In the genomic region with DNA sequence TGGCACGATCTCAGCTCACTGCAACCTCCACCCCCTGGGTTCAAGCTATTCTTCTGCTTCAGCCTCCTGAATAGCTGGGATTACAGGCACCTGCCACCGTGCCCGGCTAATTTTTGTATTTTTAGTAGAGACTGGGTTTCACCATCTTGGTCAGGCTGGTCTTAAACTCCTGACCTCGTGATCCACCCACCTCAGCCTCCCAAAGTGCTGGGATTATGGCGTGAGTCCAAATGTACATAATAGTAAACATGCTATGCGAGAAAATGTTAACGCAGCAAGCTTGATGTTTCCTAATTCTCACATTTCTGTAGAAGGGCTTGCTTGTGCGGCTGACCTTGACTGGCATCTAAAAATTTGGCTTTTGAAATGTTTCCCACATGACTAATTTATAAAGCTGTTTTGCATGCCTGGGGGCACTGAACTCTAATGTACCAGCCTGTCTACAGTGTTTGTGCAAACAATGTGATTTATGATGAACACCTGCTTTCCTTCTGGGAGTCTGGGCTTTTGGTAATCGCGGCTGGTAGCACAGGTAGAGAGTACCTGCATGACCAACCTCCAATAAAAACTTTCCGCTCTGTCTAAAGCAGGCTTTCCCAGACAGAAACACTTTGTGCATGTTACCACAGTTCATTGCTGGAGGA, we compare ENCODE assay signal across 13 cellular contexts.
A peak's percentile ranks its signal among the peaks of the same experiment; 100 is the strongest.
DNase-seq lines count a peak whose midpoint lies in the region; ATAC-seq lines count a peak whose summit lies in the region.
"Had no signal": no experiment of that assay in that cellular context is flagged by ENCODE, and none has a peak within 500 bp of the region (broad histone marks: within the 10 kb centered on the region; RNA-seq: fewer than 3 reads in every experiment).

No MANE protein-coding gene starts in this region.

- DNase-seq in COR-L47 (lab: John Stamatoyannopoulos, UW) = peak; percentile 78
- peak; percentile 50 to 96 (median 81) for DNase-seq in NCI-H1417 (lab: John Stamatoyannopoulos, UW)
- peak; percentile 4 to 36 for DNase-seq in SJCRH30
- peak; percentile 21 for DNase-seq in kidney glomerular epithelial cell (lab: John Stamatoyannopoulos, UW)
- no peak for DNase-seq in activated naive CD4-positive, alpha-beta T cell treated with anti-CD3 and anti-CD28 coated beads for 36 hours
- DNase-seq in activated CD8-positive, alpha-beta memory T cell treated with anti-CD3 and anti-CD28 coated beads, Interleukin-2, amount 50 U/mL, for 4 hours = no peak
- no peak for DNase-seq in putamen (ENCODE audit: low spot score)
- DNase-seq: immature natural killer cell; stimulated activated CD4-positive, alpha-beta T cell treated with anti-CD3 and anti-CD28 coated beads, Interleukin-4, amount 100 ng/mL, for 24 hours; stimulated activated naive B cell treated with anti-CD40 and anti-IgM and Interleukin-4, amounts not matched to agents 10 μg/mL and 1 μg/mL and 100 μg/mL, for 72 hours; uterus had no signal

- H3K4me1 Mint-ChIP-seq in activated naive CD4-positive, alpha-beta T cell treated with anti-CD3 and anti-CD28 coated beads for 36 hours (ENCODE audit: low read depth) = no peaks in the 10 kb centered on the region
- H3K4me1 Mint-ChIP-seq: immature natural killer cell; stimulated activated naive B cell treated with anti-CD40 and anti-IgM and Interleukin-4, amounts not matched to agents 10 μg/mL and 1 μg/mL and 100 μg/mL, for 72 hours had no signal

- CTCF ChIA-PET in activated naive CD4-positive, alpha-beta T cell treated with anti-CD3 and anti-CD28 coated beads for 36 hours (lab: Charles Lee) = no interaction called here

- H3K9me3 Mint-ChIP-seq in activated naive CD4-positive, alpha-beta T cell treated with anti-CD3 and anti-CD28 coated beads for 36 hours = peaks cover 14% of the 10 kb centered on the region

- H3K36me3 ChIP-seq in SJCRH30 = no peaks in the 10 kb centered on the region
- H3K36me3 ChIP-seq: uterus had no signal

- no peaks in the 10 kb centered on the region for H3K27me3 ChIP-seq in SJCRH30
- H3K27me3 ChIP-seq: uterus had no signal

- intact Hi-C loops in activated naive CD4-positive, alpha-beta T cell treated with anti-CD3 and anti-CD28 coated beads for 36 hours (cut with micrococcal nuclease) = no loop called here

- peaks cover 4% of the 10 kb centered on the region for H3K27me3 Mint-ChIP-seq in activated naive CD4-positive, alpha-beta T cell treated with anti-CD3 and anti-CD28 coated beads for 36 hours (ENCODE audit: low read depth)
- H3K27me3 Mint-ChIP-seq: stimulated activated naive B cell treated with anti-CD40 and anti-IgM and Interleukin-4, amounts not matched to agents 10 μg/mL and 1 μg/mL and 100 μg/mL, for 72 hours had no signal

- no peak overlapping the region for H3K4me3 Mint-ChIP-seq in activated naive CD4-positive, alpha-beta T cell treated with anti-CD3 and anti-CD28 coated beads for 36 hours
- H3K4me3 Mint-ChIP-seq: immature natural killer cell; stimulated activated naive B cell treated with anti-CD40 and anti-IgM and Interleukin-4, amounts not matched to agents 10 μg/mL and 1 μg/mL and 100 μg/mL, for 72 hours had no signal

- H3K9me3 ChIP-seq in SJCRH30 (replicated peaks) = no peaks in the 10 kb centered on the region
- H3K9me3 ChIP-seq: uterus had no signal

- 0 out of 2 replicates have a peak, but pooled peaks cover 5% of the 10 kb centered on the region for H3K4me1 ChIP-seq in SJCRH30
- H3K4me1 ChIP-seq: uterus had no signal

- ATAC-seq in HG02885 (IDR thresholded peaks at IDR 0.05; ENCODE audit: poor library complexity, unreplicated experiment) = no peak
- ATAC-seq: stimulated activated naive B cell treated with anti-CD40 and anti-IgM and Interleukin-4, amounts not matched to agents 10 μg/mL and 1 μg/mL and 100 μg/mL, for 72 hours had no signal

- no peak overlapping the region for H3K27ac ChIP-seq in SJCRH30
- H3K27ac ChIP-seq: KMS-11, uterus had no signal

- H3K27ac Mint-ChIP-seq in activated naive CD4-positive, alpha-beta T cell treated with anti-CD3 and anti-CD28 coated beads for 36 hours = no peak overlapping the region
- H3K27ac Mint-ChIP-seq: immature natural killer cell; stimulated activated naive B cell treated with anti-CD40 and anti-IgM and Interleukin-4, amounts not matched to agents 10 μg/mL and 1 μg/mL and 100 μg/mL, for 72 hours had no signal

- H3K4me3 ChIP-seq in SJCRH30 = no peak overlapping the region
- H3K4me3 ChIP-seq: uterus had no signal

- no peaks in the 10 kb centered on the region for H3K36me3 Mint-ChIP-seq in activated naive CD4-positive, alpha-beta T cell treated with anti-CD3 and anti-CD28 coated beads for 36 hours (ENCODE audit: low read depth)
- H3K36me3 Mint-ChIP-seq: immature natural killer cell; stimulated activated naive B cell treated with anti-CD40 and anti-IgM and Interleukin-4, amounts not matched to agents 10 μg/mL and 1 μg/mL and 100 μg/mL, for 72 hours had no signal

Comparison
In these comparisons a context has a peak if more than half of its experiments do, and no peak if none do; other contexts are left out.
1. DNase-seq: peak in COR-L47 (single experiment), NCI-H1417 (3 of 3), SJCRH30 (2 of 2) and kidney glomerular epithelial cell (single experiment); none in activated naive CD4-positive, alpha-beta T cell treated with anti-CD3 and anti-CD28 coated beads for 36 hours (single experiment), activated CD8-positive, alpha-beta memory T cell treated with anti-CD3 and anti-CD28 coated beads, Interleukin-2, amount 50 U/mL, for 4 hours (single experiment) and putamen (single experiment).